Comparison of ENCODE assay signal across 6 cellular contexts in genomic region chr3:52198643-52199608, GRCh38. TPM values are rescaled to one million over a fixed set of nuclear protein-coding genes. Genes with fewer than 3 reads are reported as not detected.
A peak's percentile ranks its signal among the peaks of the same experiment; 100 is the strongest.
DNase-seq lines count a peak whose midpoint lies in the region; ATAC-seq and TF ChIP-seq lines count a peak whose summit lies in the region.

No MANE protein-coding gene starts in this region.

- no peaks in the 10 kb centered on the region for H3K27me3 ChIP-seq in PC-3 (ENCODE audit: low read length)

- intact Hi-C loops in PC-3 (cut with micrococcal nuclease), result loop anchor here (2.0 kb wide), 1 partner anchor 44 kb away; the partner anchor contains the start of gene POC1A

- peaks cover 72% of the 10 kb centered on the region for H3K4me1 Mint-ChIP-seq in stimulated activated effector memory CD8-positive, alpha-beta T cell treated with anti-CD3 and anti-CD28 coated beads, Interleukin-12 subunit alpha, Interleukin-12 subunit beta, amount 100 ng/mL, for 72 hours

- H3F3A ChIP-seq in PC-3 (ENCODE audit: low read length, unreplicated experiment), result no peaks in the 10 kb centered on the region

- H3K9me3 ChIP-seq in PC-3 (ENCODE audit: low read length), result no peaks in the 10 kb centered on the region

- peak overlapping the region; percentile 99 for H3K27ac Mint-ChIP-seq in stimulated activated effector memory CD8-positive, alpha-beta T cell treated with anti-CD3 and anti-CD28 coated beads, Interleukin-12 subunit alpha, Interleukin-12 subunit beta, amount 100 ng/mL, for 72 hours

- POLR2A ChIA-PET in PC-3 (lab: Charles Lee; ENCODE audit: unreplicated experiment), result interaction anchor here (0.5 kb wide), 1 partner anchor 142 kb away, joined by 6 read pairs; no protein-coding TSS in a partner anchor

- H2AFZ ChIP-seq in PC-3 (ENCODE audit: low read length), result no peak overlapping the region

- peaks cover 67% of the 10 kb centered on the region for H3K36me3 Mint-ChIP-seq in stimulated activated effector memory CD8-positive, alpha-beta T cell treated with anti-CD3 and anti-CD28 coated beads, Interleukin-12 subunit alpha, Interleukin-12 subunit beta, amount 100 ng/mL, for 72 hours

- peak; percentile 8 for ATAC-seq in PC-3
- no peak for ATAC-seq in stimulated activated effector memory CD8-positive, alpha-beta T cell treated with anti-CD3 and anti-CD28 coated beads, Interleukin-12 subunit alpha, Interleukin-12 subunit beta, amount 100 ng/mL, for 72 hours
- ATAC-seq in HG02852 (IDR thresholded peaks at IDR 0.05; ENCODE audit: unreplicated experiment), result no peak

- H3K4me3 ChIP-seq in PC-3 (ENCODE audit: low read length), result peak overlapping the region; percentile 83
- peak overlapping the region; percentile 89 for H3K4me3 ChIP-seq in epithelial cell of proximal tubule (ENCODE audit: low read depth, low read length)

- H3K36me3 ChIP-seq in PC-3 (ENCODE audit: low read depth, low read length), result peaks cover 35% of the 10 kb centered on the region

- no peak for DNase-seq in PC-3
- DNase-seq in epithelial cell of proximal tubule (ENCODE audit: low read depth), result no peak
- no peak for DNase-seq in stimulated activated effector memory CD8-positive, alpha-beta T cell treated with anti-CD3 and anti-CD28 coated beads, Interleukin-12 subunit alpha, Interleukin-12 subunit beta, amount 100 ng/mL, for 72 hours (ENCODE audit: low spot score in 2 of 2)
- no peak for DNase-seq in NOMO-1 treated with dmso at 0.1 percent for 144 hours (lab: John Stamatoyannopoulos, UW; ENCODE audit: unreplicated experiment)
- no peak for DNase-seq in activated gamma-delta T cell (lab: John Stamatoyannopoulos, UW)

- H3K27ac ChIP-seq in PC-3 (ENCODE audit: low read length), result peak overlapping the region; percentile 20; the same call in 1 of the 2 replicates

- CTCF ChIA-PET in PC-3 (lab: Charles Lee), result no interaction called here

- H4K20me1 ChIP-seq in PC-3 (ENCODE audit: low read length), result peaks cover 11% of the 10 kb centered on the region; the same call in 1 of the 2 replicates

- peak overlapping the region; percentile 88 for H3K9ac ChIP-seq in PC-3 (ENCODE audit: low read length)

- TF ChIP-seq CTCF in PC-3 (conservative IDR thresholded peaks at IDR 0.05; ENCODE audit: low read depth, low read length), result no peak
- no peak for TF ChIP-seq CTCF in epithelial cell of proximal tubule (conservative IDR thresholded peaks at IDR 0.05; ENCODE audit: low read depth, low read length)

- peak overlapping the region; percentile 100 for H3K4me3 Mint-ChIP-seq in stimulated activated effector memory CD8-positive, alpha-beta T cell treated with anti-CD3 and anti-CD28 coated beads, Interleukin-12 subunit alpha, Interleukin-12 subunit beta, amount 100 ng/mL, for 72 hours

- no TSS peak for BruUV-seq in PC-3 (replicated peaks; lab: Mats Ljungman, UMichigan)

- peaks cover 38% of the 10 kb centered on the region for H3K79me2 ChIP-seq in PC-3 (ENCODE audit: low read length)

- no peaks in the 10 kb centered on the region for H3K9me3 Mint-ChIP-seq in stimulated activated effector memory CD8-positive, alpha-beta T cell treated with anti-CD3 and anti-CD28 coated beads, Interleukin-12 subunit alpha, Interleukin-12 subunit beta, amount 100 ng/mL, for 72 hours

- peaks cover 43% of the 10 kb centered on the region for H3K4me1 ChIP-seq in PC-3 (ENCODE audit: insufficient read depth, low read length)

- H3K4me2 ChIP-seq in PC-3 (ENCODE audit: low read length), result peak overlapping the region; percentile 95

- H3K9me2 ChIP-seq in PC-3 (replicated peaks; ENCODE audit: low read length), result no peaks in the 10 kb centered on the region

RNA-seq across cellular contexts. Expression of gene ALAS1, which starts 1.0 kb away (rescaled TPM):
- total RNA-seq in PC-3 (2014; rRNA removed), result 63.5 and 69.5 TPM in 2 replicates
- 56.3 and 71.5 TPM in 2 replicates for total RNA-seq in epithelial cell of proximal tubule

RNA-seq across cellular contexts. Expression of gene TLR9, which starts 26.5 kb away (rescaled TPM):
- total RNA-seq in PC-3 (2014; rRNA removed), result not detected in 2 replicates
- not detected in 2 replicates for total RNA-seq in epithelial cell of proximal tubule

RNA-seq across cellular contexts. Expression of gene TWF2, which starts 40.0 kb away (rescaled TPM):
- total RNA-seq in PC-3 (2014; rRNA removed), result 147 and 166 TPM in 2 replicates
- 154 and 189 TPM in 2 replicates for total RNA-seq in epithelial cell of proximal tubule

RNA-seq across cellular contexts. Expression of gene POC1A, which starts 44.7 kb away (rescaled TPM):
- total RNA-seq in PC-3 (2014; rRNA removed) (41.5 and 43.0 TPM in 2 replicates), epithelial cell of proximal tubule (15.7 and 35.6 TPM in 2 replicates)

RNA-seq across cellular contexts. Expression of gene PPM1M, which starts 46.6 kb away (rescaled TPM):
- total RNA-seq in PC-3 (2014; rRNA removed) (8.5 and 12.4 TPM in 2 replicates), epithelial cell of proximal tubule (6.9 and 8.9 TPM in 2 replicates)
